In the genomic region with DNA sequence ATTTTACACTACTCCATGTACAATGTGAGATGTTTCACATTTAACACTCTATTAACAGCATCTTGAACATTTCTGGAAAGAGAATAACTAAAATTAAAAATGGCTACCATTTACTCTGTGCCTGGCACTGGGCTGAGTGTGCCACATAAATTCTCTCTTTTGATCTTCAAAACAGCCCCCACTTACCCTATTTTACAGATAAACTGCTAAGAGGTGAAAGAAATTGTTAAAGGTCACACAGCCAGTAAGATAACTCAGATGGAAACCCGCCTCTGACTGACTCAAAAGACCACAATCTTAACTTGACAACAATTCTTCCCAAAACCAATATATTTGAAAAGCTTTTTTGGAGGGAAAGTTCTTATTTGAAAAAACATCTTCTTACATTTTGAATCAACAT, we compare ENCODE assay signal across 14 cellular contexts.
DNase-seq lines count a peak whose midpoint lies in the region; ATAC-seq and FAIRE-seq lines count a peak whose summit lies in the region.
"Had no signal": no experiment of that assay in that cellular context is flagged by ENCODE, and none has a peak within 500 bp of the region (broad histone marks: within the 10 kb centered on the region; RNA-seq: fewer than 3 reads in every experiment).

No MANE protein-coding gene starts in this region.

- H3K36me3 ChIP-seq in small intestine (ENCODE audit: control insufficient read depth in 2 of 2, insufficient read depth in 2 of 2, low read length in 2 of 2), result no peaks in the 10 kb centered on the region
- no peaks in the 10 kb centered on the region for H3K36me3 ChIP-seq in Karpas-422 (ENCODE audit: insufficient read depth, low read length)

- peaks cover 18% of the 10 kb centered on the region for H3K79me2 ChIP-seq in Karpas-422 (ENCODE audit: low read length)

- FAIRE-seq in small intestine (lab: Jason Lieb, UNC), result no peak

- DNase-seq in activated CD4-positive, alpha-beta T cell treated with anti-CD3 and anti-CD28 coated beads for 48 hours, result peak; percentile 8
- DNase-seq in activated CD4-positive, alpha-beta T cell treated with anti-CD3 and anti-CD28 coated beads, Interleukin-2, amount 50 U/mL, for 1 hour, result no peak
- no peak for DNase-seq in activated naive CD4-positive, alpha-beta T cell treated with anti-CD3 and anti-CD28 coated beads, Interleukin-2, amount 10 ng/mL, durations not matched to agents 7 days and 5 days
- DNase-seq in central memory CD8-positive, alpha-beta T cell (ENCODE audit: low spot score in 2 of 2), result no peak
- DNase-seq in small intestine, result no peak
- no peak for DNase-seq in NCI-H774 (lab: John Stamatoyannopoulos, UW)
- DNase-seq in Karpas-422, result no peak
- DNase-seq: DMS79 treated with DMSO at 0.1 percent for 48 hours, GOT3, NCI-H1092 treated with DMSO at 0.1 percent for 48 hours, NCI-H510A, NCI-H82 had no signal

- H3K4me1 ChIP-seq in small intestine (ENCODE audit: control insufficient read depth in 2 of 2, insufficient read depth in 1 of 2, low read depth in 1 of 2, low read length in 1 of 2) (no peaks in the 10 kb centered on the region), Karpas-422 (ENCODE audit: low read length) (no peaks in the 10 kb centered on the region)

- H3K9me3 Mint-ChIP-seq in activated naive CD4-positive, alpha-beta T cell treated with anti-CD3 and anti-CD28 coated beads, Interleukin-2, amount 50 U/mL, for 24 hours, result no peaks in the 10 kb centered on the region
- no peaks in the 10 kb centered on the region for H3K9me3 Mint-ChIP-seq in activated naive CD4-positive, alpha-beta T cell treated with anti-CD3 and anti-CD28 coated beads, Interleukin-2, amount 10 ng/mL, durations not matched to agents 7 days and 5 days
- H3K9me3 Mint-ChIP-seq in central memory CD8-positive, alpha-beta T cell, result no peaks in the 10 kb centered on the region

- no peak overlapping the region for H3K9ac ChIP-seq in Karpas-422 (ENCODE audit: low read length)

- H3K27me3 ChIP-seq in small intestine (ENCODE audit: control insufficient read depth in 2 of 2, insufficient read depth in 2 of 2, low read length in 2 of 2) (no peaks in the 10 kb centered on the region), Karpas-422 (ENCODE audit: low read length) (no peaks in the 10 kb centered on the region)

- whole genome bisulfite sequencing in small intestine, 3 donors, result 68 to 83% (median 80%) methylated on average over 1 of the region's 1 CpG

- no peak overlapping the region for H2AFZ ChIP-seq in Karpas-422 (ENCODE audit: low read length)

- ATAC-seq in central memory CD8-positive, alpha-beta T cell (replicated peaks; ENCODE audit: extremely low read depth, poor library complexity, severe bottlenecking), result no peak

- peaks cover 59% of the 10 kb centered on the region for H3K4me1 Mint-ChIP-seq in activated naive CD4-positive, alpha-beta T cell treated with anti-CD3 and anti-CD28 coated beads, Interleukin-2, amount 50 U/mL, for 24 hours
- H3K4me1 Mint-ChIP-seq in activated naive CD4-positive, alpha-beta T cell treated with anti-CD3 and anti-CD28 coated beads, Interleukin-2, amount 10 ng/mL, durations not matched to agents 7 days and 5 days, result no peaks in the 10 kb centered on the region
- peaks cover 59% of the 10 kb centered on the region for H3K4me1 Mint-ChIP-seq in central memory CD8-positive, alpha-beta T cell

- peaks cover 1% of the 10 kb centered on the region for H3K36me3 Mint-ChIP-seq in activated naive CD4-positive, alpha-beta T cell treated with anti-CD3 and anti-CD28 coated beads, Interleukin-2, amount 50 U/mL, for 24 hours
- H3K36me3 Mint-ChIP-seq in activated naive CD4-positive, alpha-beta T cell treated with anti-CD3 and anti-CD28 coated beads, Interleukin-2, amount 10 ng/mL, durations not matched to agents 7 days and 5 days, result no peaks in the 10 kb centered on the region
- H3K36me3 Mint-ChIP-seq in central memory CD8-positive, alpha-beta T cell (ENCODE audit: insufficient read depth), result no peaks in the 10 kb centered on the region

- no peak overlapping the region for H3K4me2 ChIP-seq in Karpas-422 (ENCODE audit: low read depth, low read length, poor library complexity, severe bottlenecking)

- CTCF ChIA-PET in activated naive CD4-positive, alpha-beta T cell treated with anti-CD3 and anti-CD28 coated beads, Interleukin-2, amount 10 ng/mL, durations not matched to agents 7 days and 5 days (lab: Charles Lee), result interaction anchor here (0.8 kb wide), 1 partner anchor 21 kb away, joined by 3 read pairs; no protein-coding TSS in a partner anchor

- H3K4me3 ChIP-seq in small intestine (ENCODE audit: low read depth in 1 of 2, low read length in 2 of 2) (no peak overlapping the region), Karpas-422 (ENCODE audit: low read length) (no peak overlapping the region)

- H3K27ac Mint-ChIP-seq in activated naive CD4-positive, alpha-beta T cell treated with anti-CD3 and anti-CD28 coated beads, Interleukin-2, amount 50 U/mL, for 24 hours, result peak overlapping the region; percentile 61
- H3K27ac Mint-ChIP-seq in activated naive CD4-positive, alpha-beta T cell treated with anti-CD3 and anti-CD28 coated beads, Interleukin-2, amount 10 ng/mL, durations not matched to agents 7 days and 5 days, result no peak overlapping the region
- peak overlapping the region; percentile 4 for H3K27ac Mint-ChIP-seq in central memory CD8-positive, alpha-beta T cell (ENCODE audit: low read depth)
- H3K27ac Mint-ChIP-seq: B cell had no signal

- H3K9me3 ChIP-seq in small intestine (ENCODE audit: control insufficient read depth, low read depth) (no peaks in the 10 kb centered on the region), Karpas-422 (ENCODE audit: low read length) (no peaks in the 10 kb centered on the region)

- H3K27ac ChIP-seq in small intestine (ENCODE audit: low read depth in 1 of 2, low read length in 1 of 2), result no peak overlapping the region
- no peak overlapping the region for H3K27ac ChIP-seq in Karpas-422 (ENCODE audit: low read length)

- peaks cover 80% of the 10 kb centered on the region for H4K20me1 ChIP-seq in Karpas-422 (ENCODE audit: insufficient read depth, low read depth, low read length)

- H3K9me2 ChIP-seq in Karpas-422 (replicated peaks; ENCODE audit: insufficient read depth, low read length), result no peaks in the 10 kb centered on the region

- no peak overlapping the region for H3K4me3 Mint-ChIP-seq in activated naive CD4-positive, alpha-beta T cell treated with anti-CD3 and anti-CD28 coated beads, Interleukin-2, amount 50 U/mL, for 24 hours
- H3K4me3 Mint-ChIP-seq in activated naive CD4-positive, alpha-beta T cell treated with anti-CD3 and anti-CD28 coated beads, Interleukin-2, amount 10 ng/mL, durations not matched to agents 7 days and 5 days, result no peak overlapping the region
- no peak overlapping the region for H3K4me3 Mint-ChIP-seq in central memory CD8-positive, alpha-beta T cell
- H3K4me3 Mint-ChIP-seq: B cell had no signal

- H3K27me3 Mint-ChIP-seq in activated naive CD4-positive, alpha-beta T cell treated with anti-CD3 and anti-CD28 coated beads, Interleukin-2, amount 50 U/mL, for 24 hours, result no peaks in the 10 kb centered on the region
- no peaks in the 10 kb centered on the region for H3K27me3 Mint-ChIP-seq in activated naive CD4-positive, alpha-beta T cell treated with anti-CD3 and anti-CD28 coated beads, Interleukin-2, amount 10 ng/mL, durations not matched to agents 7 days and 5 days
- no peaks in the 10 kb centered on the region for H3K27me3 Mint-ChIP-seq in central memory CD8-positive, alpha-beta T cell
- H3K27me3 Mint-ChIP-seq: B cell had no signal
